Comparison of ENCODE assay signal across 8 cellular contexts in genomic region chr9:129783516-129784361, GRCh38. TPM values are rescaled to one million over a fixed set of nuclear protein-coding genes. Genes with fewer than 3 reads are reported as not detected.
DNase-seq lines count a peak whose midpoint lies in the region; ATAC-seq and TF ChIP-seq lines count a peak whose summit lies in the region.

No MANE protein-coding gene starts in this region.

- peak overlapping the region in 1 of 2 donors; percentile 8 for H3K27ac Mint-ChIP-seq in natural killer cell treated with Interleukin-12 subunit alpha and Interleukin-12 subunit beta and Interleukin-15 and Interleukin-18, amount 100 ng/mL, for 72 hours
- H3K27ac Mint-ChIP-seq in stimulated activated naive B cell treated with anti-CD40 and anti-IgM and Interleukin-4, amounts not matched to agents 10 μg/mL and 1 μg/mL and 100 μg/mL, for 72 hours, result no peak overlapping the region

- H3K36me3 ChIP-seq in esophagus squamous epithelium, result no peaks in the 10 kb centered on the region

- H3K27ac ChIP-seq in esophagus squamous epithelium, result no peak overlapping the region

- no peak overlapping the region for H3K4me3 Mint-ChIP-seq in natural killer cell treated with Interleukin-12 subunit alpha and Interleukin-12 subunit beta and Interleukin-15 and Interleukin-18, amount 100 ng/mL, for 72 hours
- no peak overlapping the region for H3K4me3 Mint-ChIP-seq in stimulated activated naive B cell treated with anti-CD40 and anti-IgM and Interleukin-4, amounts not matched to agents 10 μg/mL and 1 μg/mL and 100 μg/mL, for 72 hours

- peaks cover 10 to 12% of the 10 kb centered on the region in 2 donors for H3K4me1 Mint-ChIP-seq in natural killer cell treated with Interleukin-12 subunit alpha and Interleukin-12 subunit beta and Interleukin-15 and Interleukin-18, amount 100 ng/mL, for 72 hours (ENCODE audit: low read depth in 2 of 2)
- peaks cover 3 to 6% of the 10 kb centered on the region in 2 donors for H3K4me1 Mint-ChIP-seq in stimulated activated naive B cell treated with anti-CD40 and anti-IgM and Interleukin-4, amounts not matched to agents 10 μg/mL and 1 μg/mL and 100 μg/mL, for 72 hours

- no peaks in the 10 kb centered on the region for H3K36me3 Mint-ChIP-seq in natural killer cell treated with Interleukin-12 subunit alpha and Interleukin-12 subunit beta and Interleukin-15 and Interleukin-18, amount 100 ng/mL, for 72 hours
- no peaks in the 10 kb centered on the region for H3K36me3 Mint-ChIP-seq in stimulated activated naive B cell treated with anti-CD40 and anti-IgM and Interleukin-4, amounts not matched to agents 10 μg/mL and 1 μg/mL and 100 μg/mL, for 72 hours

- intact Hi-C loops in esophagus squamous epithelium (cut with DNase I), result loop anchor here (2.0 kb wide), 1 partner anchor 47 kb away; no protein-coding TSS in a partner anchor

- H3K9me3 Mint-ChIP-seq in natural killer cell treated with Interleukin-12 subunit alpha and Interleukin-12 subunit beta and Interleukin-15 and Interleukin-18, amount 100 ng/mL, for 72 hours, result no peaks in the 10 kb centered on the region
- H3K9me3 Mint-ChIP-seq in stimulated activated naive B cell treated with anti-CD40 and anti-IgM and Interleukin-4, amounts not matched to agents 10 μg/mL and 1 μg/mL and 100 μg/mL, for 72 hours, result no peaks in the 10 kb centered on the region

- TF ChIP-seq POLR2A in esophagus squamous epithelium (IDR thresholded peaks at IDR 0.05), result no peak

- peak; percentile 65 for DNase-seq in Caki2 (ENCODE audit: low read depth)
- peak; percentile 74 for DNase-seq in HT-29 (ENCODE audit: low spot score)
- DNase-seq in OCI-M1 (lab: John Stamatoyannopoulos, UW), result peak; percentile 85
- DNase-seq in activated T-cell treated with anti-CD3 and anti-CD28 coated beads for 24 hours (ENCODE audit: low read depth), result peak; percentile 73
- no peak for DNase-seq in esophagus squamous epithelium (lab: John Stamatoyannopoulos, UW)
- peak; percentile 70 for DNase-seq in natural killer cell treated with Interleukin-12 subunit alpha and Interleukin-12 subunit beta and Interleukin-15 and Interleukin-18, amount 100 ng/mL, for 72 hours (ENCODE audit: low spot score)
- DNase-seq in stimulated activated naive B cell treated with anti-CD40 and anti-IgM and Interleukin-4, amounts not matched to agents 10 μg/mL and 1 μg/mL and 100 μg/mL, for 72 hours, result peak; percentile 59

- in situ Hi-C loops in Caki2 (cut with HindIII; ENCODE audit: low pct_unique_long_range_greater_than_20kb, low sequenced_read_pairs), result no loop called here

- H3K4me3 ChIP-seq in esophagus squamous epithelium, result no peak overlapping the region

- peaks cover 16 to 21% of the 10 kb centered on the region in 2 donors for H3K27me3 Mint-ChIP-seq in natural killer cell treated with Interleukin-12 subunit alpha and Interleukin-12 subunit beta and Interleukin-15 and Interleukin-18, amount 100 ng/mL, for 72 hours
- peaks cover 29 to 40% of the 10 kb centered on the region in 2 donors for H3K27me3 Mint-ChIP-seq in stimulated activated naive B cell treated with anti-CD40 and anti-IgM and Interleukin-4, amounts not matched to agents 10 μg/mL and 1 μg/mL and 100 μg/mL, for 72 hours

- H3K4me1 ChIP-seq in esophagus squamous epithelium, result no peaks in the 10 kb centered on the region

- no peaks in the 10 kb centered on the region for H3K9me3 ChIP-seq in esophagus squamous epithelium

- peak; percentile 80 to 97 (median 92) for TF ChIP-seq CTCF in esophagus squamous epithelium (IDR thresholded peaks at IDR 0.05)

- ATAC-seq in natural killer cell treated with Interleukin-12 subunit alpha and Interleukin-12 subunit beta and Interleukin-15 and Interleukin-18, amount 100 ng/mL, for 72 hours, result peak; percentile 91
- ATAC-seq in stimulated activated naive B cell treated with anti-CD40 and anti-IgM and Interleukin-4, amounts not matched to agents 10 μg/mL and 1 μg/mL and 100 μg/mL, for 72 hours (replicated peaks), result peak; percentile 97
- no peak for ATAC-seq in GM18861 (IDR thresholded peaks at IDR 0.05; ENCODE audit: unreplicated experiment)

- 33 to 35% methylated on average over 13 to 14 of the region's 14 CpGs for WGBS in esophagus squamous epithelium, 2 donors

- peaks cover 0 to 35% (median 0%) of the 10 kb centered on the region in 4 donors for H3K27me3 ChIP-seq in esophagus squamous epithelium

RNA-seq across cellular contexts. Expression of gene TOR1B, which starts 19.2 kb away (rescaled TPM):
- 19.3 and 63.0 TPM in 2 replicates for total RNA-seq in Caki2 (2014; rRNA removed; shearing (Covaris generic); ENCODE audit: low replicate concordance)
- 25.0 and 27.1 TPM in 2 replicates for total RNA-seq in HT-29 (2014; rRNA removed; shearing (Covaris generic))
- total RNA-seq in esophagus squamous epithelium, result 10 to 100 TPM; 16.1 to 17.3 (median 17.0) TPM
- total RNA-seq in natural killer cell treated with Interleukin-12 subunit alpha and Interleukin-12 subunit beta and Interleukin-15 and Interleukin-18, amount 100 ng/mL, for 72 hours, result 10 to 100 TPM; 23.0 to 24.5 TPM

RNA-seq across cellular contexts. Expression of gene PTGES, which starts 30.9 kb away (rescaled TPM):
- total RNA-seq in Caki2 (2014; rRNA removed; shearing (Covaris generic); ENCODE audit: low replicate concordance), result 44.9 and 54.4 TPM in 2 replicates
- 0.41 and 0.94 TPM in 2 replicates for total RNA-seq in HT-29 (2014; rRNA removed; shearing (Covaris generic))
- total RNA-seq in esophagus squamous epithelium, result 10 to 100 TPM in 3 of 4 donors, 1 to 10 TPM in 1; 5.6 to 31.2 (median 14.9) TPM
- not detected for total RNA-seq in natural killer cell treated with Interleukin-12 subunit alpha and Interleukin-12 subunit beta and Interleukin-15 and Interleukin-18, amount 100 ng/mL, for 72 hours

RNA-seq across cellular contexts. Expression of gene TOR1A, which starts 40.2 kb away (rescaled TPM):
- total RNA-seq in Caki2 (2014; rRNA removed; shearing (Covaris generic); ENCODE audit: low replicate concordance), result 31.2 and 38.7 TPM in 2 replicates
- total RNA-seq in HT-29 (2014; rRNA removed; shearing (Covaris generic)), result 21.3 and 25.2 TPM in 2 replicates
- total RNA-seq in esophagus squamous epithelium, result 10 to 100 TPM; 11.3 to 34.7 (median 24.8) TPM
- total RNA-seq in natural killer cell treated with Interleukin-12 subunit alpha and Interleukin-12 subunit beta and Interleukin-15 and Interleukin-18, amount 100 ng/mL, for 72 hours, result 10 to 100 TPM; 53.5 to 54.7 TPM

RNA-seq across cellular contexts. Expression of gene C9orf78, which starts 51.3 kb away (rescaled TPM):
- total RNA-seq in Caki2 (2014; rRNA removed; shearing (Covaris generic); ENCODE audit: low replicate concordance), result 34.7 and 37.9 TPM in 2 replicates
- 27.9 and 37.8 TPM in 2 replicates for total RNA-seq in HT-29 (2014; rRNA removed; shearing (Covaris generic))
- total RNA-seq in esophagus squamous epithelium, result 10 to 100 TPM; 31.2 to 92.3 (median 51.5) TPM
- total RNA-seq in natural killer cell treated with Interleukin-12 subunit alpha and Interleukin-12 subunit beta and Interleukin-15 and Interleukin-18, amount 100 ng/mL, for 72 hours, result 10 to 100 TPM; 39.8 to 65.3 TPM

RNA-seq across cellular contexts. Expression of gene USP20, which starts 51.5 kb away (rescaled TPM):
- 13.5 and 26.4 TPM in 2 replicates for total RNA-seq in Caki2 (2014; rRNA removed; shearing (Covaris generic); ENCODE audit: low replicate concordance)
- total RNA-seq in HT-29 (2014; rRNA removed; shearing (Covaris generic)), result 12.4 and 14.8 TPM in 2 replicates
- 10 to 100 TPM; 12.3 to 19.7 (median 13.6) TPM for total RNA-seq in esophagus squamous epithelium
- total RNA-seq in natural killer cell treated with Interleukin-12 subunit alpha and Interleukin-12 subunit beta and Interleukin-15 and Interleukin-18, amount 100 ng/mL, for 72 hours, result 10 to 100 TPM; 34.7 to 44.3 TPM
